Comparison of ENCODE assay signal across 23 cellular contexts in the genomic region with DNA sequence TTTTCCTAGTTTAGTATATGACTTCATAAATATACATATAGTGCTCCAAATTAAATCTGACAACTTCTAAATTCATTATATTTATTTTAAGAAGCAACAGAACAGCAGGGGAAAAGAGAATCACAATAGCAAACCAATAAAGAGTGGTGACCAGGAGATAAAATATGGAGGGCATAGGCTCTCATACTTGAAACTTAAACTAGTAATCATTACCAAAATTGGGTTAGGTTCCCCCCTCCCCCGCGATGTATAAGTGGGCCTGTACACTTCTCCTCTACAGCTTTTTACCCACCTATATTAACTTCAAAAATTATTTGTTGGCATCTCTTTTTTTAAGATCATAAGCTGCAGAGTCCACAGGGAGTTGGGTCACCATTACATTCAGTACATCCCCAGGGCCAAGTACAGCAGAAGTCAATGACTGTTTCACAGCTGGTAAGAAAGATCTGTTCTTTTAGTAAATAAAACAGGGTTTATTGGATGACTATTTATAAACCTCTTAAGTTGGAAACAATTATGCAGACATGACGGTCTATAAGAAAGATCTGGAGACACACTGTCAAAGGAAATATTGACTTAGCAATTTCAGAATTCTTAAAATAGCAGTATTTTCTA. TPM values are rescaled to one million over a fixed set of nuclear protein-coding genes. Genes with fewer than 3 reads are reported as not detected.
DNase-seq lines count a peak whose midpoint lies in the region; ATAC-seq lines count a peak whose summit lies in the region.
"Had no signal": no experiment of that assay in that cellular context is flagged by ENCODE, and none has a peak within 500 bp of the region (broad histone marks: within the 10 kb centered on the region; RNA-seq: fewer than 3 reads in every experiment).

No MANE protein-coding gene starts in this region.

- CTCF ChIA-PET in activated CD4-positive, alpha-beta memory T cell treated with anti-CD3 and anti-CD28 coated beads for 36 hours (lab: Charles Lee) = no interaction called here
- CTCF ChIA-PET in activated CD4-positive, alpha-beta memory T cell treated with anti-CD3 and anti-CD28 coated beads, Interleukin-2, amount 10 ng/mL, durations not matched to agents 7 days and 5 days (lab: Charles Lee) = no interaction called here

- no peak overlapping the region for H3K4me3 Mint-ChIP-seq in activated CD4-positive, alpha-beta memory T cell treated with anti-CD3 and anti-CD28 coated beads for 36 hours
- H3K4me3 Mint-ChIP-seq in activated CD4-positive, alpha-beta memory T cell treated with anti-CD3 and anti-CD28 coated beads, Interleukin-2, amount 10 ng/mL, durations not matched to agents 7 days and 5 days = no peak overlapping the region
- H3K4me3 Mint-ChIP-seq in naive thymus-derived CD8-positive, alpha-beta T cell = no peak overlapping the region
- H3K4me3 Mint-ChIP-seq: endodermal cell, memory B cell, T-cell had no signal

- in situ Hi-C loops in KBM-7 (cut with MboI; ENCODE audit: low pct_unique_long_range_greater_than_20kb, low sequenced_read_pairs) = no loop called here

- no peaks in the 10 kb centered on the region for H3K9me3 Mint-ChIP-seq in activated CD4-positive, alpha-beta memory T cell treated with anti-CD3 and anti-CD28 coated beads for 36 hours
- H3K9me3 Mint-ChIP-seq in activated CD4-positive, alpha-beta memory T cell treated with anti-CD3 and anti-CD28 coated beads, Interleukin-2, amount 10 ng/mL, durations not matched to agents 7 days and 5 days = peaks cover 7% of the 10 kb centered on the region
- peaks cover 0 to 8% (median 0%) of the 10 kb centered on the region in 9 donors for H3K9me3 Mint-ChIP-seq in naive thymus-derived CD8-positive, alpha-beta T cell

- H3K27me3 ChIP-seq in BLaER1 (no peaks in the 10 kb centered on the region), SJCRH30 (no peaks in the 10 kb centered on the region)
- H3K27me3 ChIP-seq: ascending aorta, cardiac muscle cell, esophagus muscularis mucosa, sigmoid colon, transverse colon had no signal

- DNase-seq in activated CD4-positive, alpha-beta memory T cell treated with anti-CD3 and anti-CD28 coated beads for 36 hours = no peak
- no peak for DNase-seq in activated CD4-positive, alpha-beta memory T cell treated with anti-CD3 and anti-CD28 coated beads, Interleukin-2, amount 10 ng/mL, durations not matched to agents 7 days and 5 days
- peak; percentile 13 for DNase-seq in NCI-H146 treated with DMSO at 0.1 percent for 48 hours (lab: John Stamatoyannopoulos, UW; ENCODE audit: unreplicated experiment)
- no peak for DNase-seq in left lobe of liver (ENCODE audit: low spot score)
- DNase-seq in KBM-7 = no peak
- no peak for DNase-seq in SJCRH30
- DNase-seq in naive thymus-derived CD8-positive, alpha-beta T cell = no peak
- DNase-seq: DMS53, endodermal cell, foreskin melanocyte, left cardiac atrium, NCI-H2029, NCI-H2227 treated with DMSO at 0.1 percent for 48 hours, sigmoid colon, T-cell, transverse colon had no signal

- H3K4me3 ChIP-seq in BLaER1 (no peak overlapping the region), SJCRH30 (no peak overlapping the region)
- H3K4me3 ChIP-seq: ascending aorta, cardiac muscle cell, coronary artery, esophagus muscularis mucosa, sigmoid colon, transverse colon had no signal

- H3K9me3 ChIP-seq in BLaER1 = peaks cover 36% of the 10 kb centered on the region
- no peaks in the 10 kb centered on the region; the same call in 1 of the 2 replicates for H3K9me3 ChIP-seq in SJCRH30 (replicated peaks)
- H3K9me3 ChIP-seq: ascending aorta, esophagus muscularis mucosa, sigmoid colon, transverse colon had no signal

- H3K4me1 Mint-ChIP-seq in activated CD4-positive, alpha-beta memory T cell treated with anti-CD3 and anti-CD28 coated beads for 36 hours (ENCODE audit: low read depth) = peaks cover 62% of the 10 kb centered on the region
- H3K4me1 Mint-ChIP-seq in activated CD4-positive, alpha-beta memory T cell treated with anti-CD3 and anti-CD28 coated beads, Interleukin-2, amount 10 ng/mL, durations not matched to agents 7 days and 5 days = peaks cover 12% of the 10 kb centered on the region
- H3K4me1 Mint-ChIP-seq in naive thymus-derived CD8-positive, alpha-beta T cell = peaks cover 35 to 74% (median 69%) of the 10 kb centered on the region in 4 donors
- H3K4me1 Mint-ChIP-seq: endodermal cell had no signal

- H3K27me3 Mint-ChIP-seq in activated CD4-positive, alpha-beta memory T cell treated with anti-CD3 and anti-CD28 coated beads for 36 hours = no peaks in the 10 kb centered on the region
- H3K27me3 Mint-ChIP-seq in activated CD4-positive, alpha-beta memory T cell treated with anti-CD3 and anti-CD28 coated beads, Interleukin-2, amount 10 ng/mL, durations not matched to agents 7 days and 5 days = no peaks in the 10 kb centered on the region
- H3K27me3 Mint-ChIP-seq in naive thymus-derived CD8-positive, alpha-beta T cell = no peaks in the 10 kb centered on the region
- H3K27me3 Mint-ChIP-seq: memory B cell, T-cell had no signal

- peaks cover 6% of the 10 kb centered on the region for H3K36me3 Mint-ChIP-seq in activated CD4-positive, alpha-beta memory T cell treated with anti-CD3 and anti-CD28 coated beads for 36 hours
- H3K36me3 Mint-ChIP-seq in activated CD4-positive, alpha-beta memory T cell treated with anti-CD3 and anti-CD28 coated beads, Interleukin-2, amount 10 ng/mL, durations not matched to agents 7 days and 5 days (ENCODE audit: low read depth) = peaks cover 25% of the 10 kb centered on the region
- H3K36me3 Mint-ChIP-seq in naive thymus-derived CD8-positive, alpha-beta T cell = peaks cover 5 to 18% (median 7%) of the 10 kb centered on the region in 3 donors

- peak overlapping the region; percentile 44 for H3K27ac Mint-ChIP-seq in activated CD4-positive, alpha-beta memory T cell treated with anti-CD3 and anti-CD28 coated beads for 36 hours
- no peak overlapping the region for H3K27ac Mint-ChIP-seq in activated CD4-positive, alpha-beta memory T cell treated with anti-CD3 and anti-CD28 coated beads, Interleukin-2, amount 10 ng/mL, durations not matched to agents 7 days and 5 days
- peak overlapping the region in 1 of 10 donors; percentile 24 for H3K27ac Mint-ChIP-seq in naive thymus-derived CD8-positive, alpha-beta T cell
- H3K27ac Mint-ChIP-seq: activated naive CD4-positive, alpha-beta T cell treated with anti-CD3 and anti-CD28 coated beads, Interleukin-2, amount 50 U/mL, for 72 hours; endodermal cell; memory B cell had no signal

- H3K4me2 ChIP-seq in BLaER1 = peak overlapping the region; percentile 54

- ATAC-seq in left lobe of liver = peak; percentile 38
- ATAC-seq in naive thymus-derived CD8-positive, alpha-beta T cell = no peak
- ATAC-seq: left cardiac atrium, T-cell had no signal

- 0 out of 2 replicates have a peak, but pooled peaks cover 6% of the 10 kb centered on the region for H4K20me1 ChIP-seq in BLaER1

- H3K36me3 ChIP-seq in BLaER1 = peaks cover 11% of the 10 kb centered on the region; the same call in 1 of the 2 replicates
- H3K36me3 ChIP-seq in SJCRH30 = 0 out of 2 replicates have a peak, but pooled peaks cover 4% of the 10 kb centered on the region
- H3K36me3 ChIP-seq: ascending aorta, cardiac muscle cell, esophagus muscularis mucosa, sigmoid colon, transverse colon had no signal

- H3K9ac ChIP-seq in BLaER1 = no peak overlapping the region

- intact Hi-C loops in activated CD4-positive, alpha-beta memory T cell treated with anti-CD3 and anti-CD28 coated beads for 36 hours (cut with micrococcal nuclease) = loop anchor here (1.0 kb wide), 1 partner anchor 9 kb away; no protein-coding TSS in a partner anchor

- H3K27ac ChIP-seq in BLaER1 (no peak overlapping the region), SJCRH30 (no peak overlapping the region)
- H3K27ac ChIP-seq: ascending aorta, cardiac muscle cell, coronary artery, esophagus muscularis mucosa, sigmoid colon, transverse colon had no signal

- POLR2A ChIA-PET in activated CD4-positive, alpha-beta memory T cell treated with anti-CD3 and anti-CD28 coated beads for 36 hours (lab: Charles Lee) = no interaction called here
- POLR2A ChIA-PET in activated CD4-positive, alpha-beta memory T cell treated with anti-CD3 and anti-CD28 coated beads, Interleukin-2, amount 10 ng/mL, durations not matched to agents 7 days and 5 days (lab: Charles Lee) = no interaction called here
- POLR2A ChIA-PET in naive thymus-derived CD8-positive, alpha-beta T cell (lab: Charles Lee) = interaction anchor here (0.5 to 0.8 kb wide), 3 partner anchors 25 to 49 kb away, joined by 3 read pairs; no protein-coding TSS in a partner anchor

- H3K4me1 ChIP-seq in BLaER1 (peaks cover 36% of the 10 kb centered on the region), SJCRH30 (peaks cover 7% of the 10 kb centered on the region; the same call in 1 of the 2 replicates)

RNA-seq across cellular contexts. Expression of a gene that starts 29.4 kb away (rescaled TPM):
- 10 to 100 TPM; 24.5 to 25.5 TPM for total RNA-seq in activated CD4-positive, alpha-beta memory T cell treated with anti-CD3 and anti-CD28 coated beads for 36 hours
- 10 to 100 TPM; 32.7 to 33.5 TPM for total RNA-seq in activated CD4-positive, alpha-beta memory T cell treated with anti-CD3 and anti-CD28 coated beads, Interleukin-2, amount 10 ng/mL, durations not matched to agents 7 days and 5 days
- 15.7 TPM for total RNA-seq in left lobe of liver
- total RNA-seq in SJCRH30 (2014; rRNA removed; shearing (Covaris generic)) = 11.3 and 12.3 TPM in 2 replicates
- total RNA-seq in naive thymus-derived CD8-positive, alpha-beta T cell = 10 to 100 TPM; 72.6 to 77.9 TPM
- polyA plus RNA-seq in naive thymus-derived CD8-positive, alpha-beta T cell = 10 to 100 TPM; 19.8 to 29.6 (median 20.0) TPM
